Comparison of ENCODE assay signal across 11 cellular contexts in genomic region chr17:73068322-73069153, GRCh38. TPM values are rescaled to one million over a fixed set of nuclear protein-coding genes. Genes with fewer than 3 reads are reported as not detected.
DNase-seq lines count a peak whose midpoint lies in the region; ATAC-seq and TF ChIP-seq lines count a peak whose summit lies in the region.
"Had no signal": no experiment of that assay in that cellular context is flagged by ENCODE, and none has a peak within 500 bp of the region (broad histone marks: within the 10 kb centered on the region; RNA-seq: fewer than 3 reads in every experiment).

No MANE protein-coding gene starts in this region.

- no peak for TF ChIP-seq CTCF in fibroblast of mammary gland (conservative IDR thresholded peaks at IDR 0.05; ENCODE audit: control insufficient read depth, insufficient read depth, low read depth, low read length)

- no peak overlapping the region for H3K4me3 ChIP-seq in fibroblast of mammary gland (ENCODE audit: control insufficient read depth, low read depth, low read length)
- H3K4me3 ChIP-seq: adrenal gland had no signal

- no peak for ATAC-seq in HG03342 (IDR thresholded peaks at IDR 0.05; ENCODE audit: unreplicated experiment)
- ATAC-seq in T-helper 17 cell: no peak

- peak; percentile 63 for DNase-seq in G401 (ENCODE audit: low spot score)
- peak; percentile 75 for DNase-seq in SK-N-DZ (ENCODE audit: low spot score)
- peak; percentile 61 for DNase-seq in fibroblast of mammary gland (ENCODE audit: low read depth)
- DNase-seq in pulmonary artery endothelial cell (ENCODE audit: low read depth, low spot score): peak; percentile 24
- DNase-seq in superior temporal gyrus (ENCODE audit: extremely low spot score): no peak
- DNase-seq in T-helper 17 cell: no peak
- no peak for DNase-seq in GM19238 (ENCODE audit: insufficient read length, low spot score)
- DNase-seq: adrenal gland; NCI-H2029 treated with DMSO at 0.1 percent for 48 hours; stimulated activated CD4-positive, alpha-beta T cell treated with anti-CD3 and anti-CD28 coated beads, Interleukin-4, amount 100 ng/mL, for 4 hours had no signal

- no peaks in the 10 kb centered on the region for H3K27me3 Mint-ChIP-seq in T-helper 17 cell

- H3K27ac Mint-ChIP-seq in T-helper 17 cell: no peak overlapping the region

- in situ Hi-C loops in G401 (cut with HindIII; ENCODE audit: low sequenced_read_pairs): no loop called here

- peaks cover 6% of the 10 kb centered on the region for H3K4me1 Mint-ChIP-seq in T-helper 17 cell

- no peaks in the 10 kb centered on the region for H3K9me3 ChIP-seq in T-helper 17 cell (ENCODE audit: control insufficient read depth, low read length, poor library complexity, severe bottlenecking)
- H3K9me3 ChIP-seq: adrenal gland had no signal

- H3K4me3 Mint-ChIP-seq in T-helper 17 cell: no peak overlapping the region

- peaks cover 3% of the 10 kb centered on the region for H3K36me3 Mint-ChIP-seq in T-helper 17 cell (ENCODE audit: low read depth)

RNA-seq across cellular contexts. Expression of gene SLC39A11, which starts 23.9 kb away (rescaled TPM):
- total RNA-seq in G401 (2014; rRNA removed; shearing (Covaris generic)): 4.1 and 8.7 TPM in 2 replicates
- polyA plus RNA-seq in SK-N-DZ (2014; cell fraction: cytosol; rRNA removed): 16.4 and 21.8 TPM in 2 replicates
- 15.0 and 25.4 TPM in 2 replicates for polyA plus RNA-seq in SK-N-DZ (2014; cell fraction: nucleus; rRNA removed)
- total RNA-seq in pulmonary artery endothelial cell (14.2 and 15.3 TPM in 2 replicates), T-helper 17 cell (10 to 100 TPM; 23.3 to 32.5 TPM)

Comparison
In these comparisons a context has a peak if more than half of its experiments do, and no peak if none do; other contexts are left out.
1. DNase-seq: peak in G401 (single experiment), SK-N-DZ (single experiment), fibroblast of mammary gland (single experiment) and pulmonary artery endothelial cell (single experiment); none in superior temporal gyrus (single experiment), T-helper 17 cell (0 of 3) and GM19238 (single experiment).